2 cellular contexts compared by ENCODE assay signal in the genomic region with DNA sequence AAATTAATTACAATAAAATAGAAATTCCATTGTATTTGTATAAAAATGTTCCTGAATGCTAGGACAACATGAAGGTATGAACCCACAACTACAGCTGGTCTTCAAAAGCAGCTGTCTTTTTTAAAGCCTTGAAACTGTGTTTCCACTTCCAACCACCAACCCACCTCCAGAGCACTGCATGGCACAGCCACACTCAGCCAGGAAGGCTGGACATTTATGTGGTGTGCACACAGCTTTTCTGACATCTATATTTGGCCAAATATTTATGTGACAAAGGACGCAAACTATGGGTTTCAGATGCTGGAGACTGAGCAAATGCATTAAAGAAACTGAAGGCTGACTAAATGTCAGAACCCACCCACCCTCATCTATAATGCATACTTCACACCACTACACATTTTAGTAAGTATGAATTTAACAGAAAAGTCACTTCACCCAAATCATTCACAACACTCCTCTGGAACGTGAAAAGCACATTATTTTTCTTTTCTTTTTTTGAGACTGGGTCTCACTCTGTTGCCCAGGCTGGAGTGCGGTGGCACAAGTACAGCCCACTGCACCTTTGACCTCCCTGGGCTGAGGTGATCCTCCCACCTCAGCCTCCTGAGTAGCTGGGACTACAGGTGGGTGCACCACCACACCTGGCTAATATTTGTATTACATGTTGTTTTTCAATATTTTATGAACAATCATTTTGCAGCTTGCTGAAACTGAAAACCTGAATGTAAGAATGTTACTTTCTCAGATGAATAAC.
TF ChIP-seq lines count a peak whose summit lies in the region.

No MANE protein-coding gene starts in this region.

TF ChIP-seq in SK-N-SH treated with all-trans-retinoic acid at 6 μM for 48 hours, 23 proteins besides CTCF, POLR2A, EP300 and RAD21:
- TF ChIP-seq, protein P1, sequence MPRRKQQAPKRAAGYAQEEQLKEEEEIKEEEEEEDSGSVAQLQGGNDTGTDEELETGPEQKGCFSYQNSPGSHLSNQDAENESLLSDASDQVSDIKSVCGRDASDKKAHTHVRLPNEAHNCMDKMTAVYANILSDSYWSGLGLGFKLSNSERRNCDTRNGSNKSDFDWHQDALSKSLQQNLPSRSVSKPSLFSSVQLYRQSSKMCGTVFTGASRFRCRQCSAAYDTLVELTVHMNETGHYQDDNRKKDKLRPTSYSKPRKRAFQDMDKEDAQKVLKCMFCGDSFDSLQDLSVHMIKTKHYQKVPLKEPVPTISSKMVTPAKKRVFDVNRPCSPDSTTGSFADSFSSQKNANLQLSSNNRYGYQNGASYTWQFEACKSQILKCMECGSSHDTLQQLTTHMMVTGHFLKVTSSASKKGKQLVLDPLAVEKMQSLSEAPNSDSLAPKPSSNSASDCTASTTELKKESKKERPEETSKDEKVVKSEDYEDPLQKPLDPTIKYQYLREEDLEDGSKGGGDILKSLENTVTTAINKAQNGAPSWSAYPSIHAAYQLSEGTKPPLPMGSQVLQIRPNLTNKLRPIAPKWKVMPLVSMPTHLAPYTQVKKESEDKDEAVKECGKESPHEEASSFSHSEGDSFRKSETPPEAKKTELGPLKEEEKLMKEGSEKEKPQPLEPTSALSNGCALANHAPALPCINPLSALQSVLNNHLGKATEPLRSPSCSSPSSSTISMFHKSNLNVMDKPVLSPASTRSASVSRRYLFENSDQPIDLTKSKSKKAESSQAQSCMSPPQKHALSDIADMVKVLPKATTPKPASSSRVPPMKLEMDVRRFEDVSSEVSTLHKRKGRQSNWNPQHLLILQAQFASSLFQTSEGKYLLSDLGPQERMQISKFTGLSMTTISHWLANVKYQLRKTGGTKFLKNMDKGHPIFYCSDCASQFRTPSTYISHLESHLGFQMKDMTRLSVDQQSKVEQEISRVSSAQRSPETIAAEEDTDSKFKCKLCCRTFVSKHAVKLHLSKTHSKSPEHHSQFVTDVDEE (CRISPR knock-in tag; IDR thresholded peaks at IDR 0.05): no peak
- TF ChIP-seq TCF4 (CRISPR knock-in tag; IDR thresholded peaks at IDR 0.05; ENCODE audit: borderline replicate concordance) (no peak), ZNF70 (CRISPR knock-in tag; IDR thresholded peaks at IDR 0.05) (no peak), ZFP3 (CRISPR knock-in tag; IDR thresholded peaks at IDR 0.05) (no peak), BACH2 (CRISPR knock-in tag; IDR thresholded peaks at IDR 0.05; ENCODE audit: borderline replicate concordance) (no peak)
- TF ChIP-seq, protein P2, sequence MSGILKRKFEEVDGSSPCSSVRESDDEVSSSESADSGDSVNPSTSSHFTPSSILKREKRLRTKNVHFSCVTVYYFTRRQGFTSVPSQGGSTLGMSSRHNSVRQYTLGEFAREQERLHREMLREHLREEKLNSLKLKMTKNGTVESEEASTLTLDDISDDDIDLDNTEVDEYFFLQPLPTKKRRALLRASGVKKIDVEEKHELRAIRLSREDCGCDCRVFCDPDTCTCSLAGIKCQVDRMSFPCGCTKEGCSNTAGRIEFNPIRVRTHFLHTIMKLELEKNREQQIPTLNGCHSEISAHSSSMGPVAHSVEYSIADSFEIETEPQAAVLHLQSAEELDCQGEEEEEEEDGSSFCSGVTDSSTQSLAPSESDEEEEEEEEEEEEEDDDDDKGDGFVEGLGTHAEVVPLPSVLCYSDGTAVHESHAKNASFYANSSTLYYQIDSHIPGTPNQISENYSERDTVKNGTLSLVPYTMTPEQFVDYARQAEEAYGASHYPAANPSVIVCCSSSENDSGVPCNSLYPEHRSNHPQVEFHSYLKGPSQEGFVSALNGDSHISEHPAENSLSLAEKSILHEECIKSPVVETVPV (CRISPR knock-in tag; IDR thresholded peaks at IDR 0.05): no peak

TF ChIP-seq in SK-N-SH, 30 proteins besides CTCF, POLR2A, EP300 and RAD21:
- no peak for TF ChIP-seq EZH2phosphoT487 (IDR thresholded peaks at IDR 0.05; ENCODE audit: borderline replicate concordance, low read depth)
- no peak for TF ChIP-seq NRF1 (IDR thresholded peaks at IDR 0.05; ENCODE audit: low read depth, low read length)
- no peak for TF ChIP-seq TAF1 (IDR thresholded peaks at IDR 0.05; ENCODE audit: borderline replicate concordance, low read depth, low read length)
- TF ChIP-seq POLR2AphosphoS5 (IDR thresholded peaks at IDR 0.05; ENCODE audit: low read depth, low read length): no peak
- TF ChIP-seq, protein P3, sequence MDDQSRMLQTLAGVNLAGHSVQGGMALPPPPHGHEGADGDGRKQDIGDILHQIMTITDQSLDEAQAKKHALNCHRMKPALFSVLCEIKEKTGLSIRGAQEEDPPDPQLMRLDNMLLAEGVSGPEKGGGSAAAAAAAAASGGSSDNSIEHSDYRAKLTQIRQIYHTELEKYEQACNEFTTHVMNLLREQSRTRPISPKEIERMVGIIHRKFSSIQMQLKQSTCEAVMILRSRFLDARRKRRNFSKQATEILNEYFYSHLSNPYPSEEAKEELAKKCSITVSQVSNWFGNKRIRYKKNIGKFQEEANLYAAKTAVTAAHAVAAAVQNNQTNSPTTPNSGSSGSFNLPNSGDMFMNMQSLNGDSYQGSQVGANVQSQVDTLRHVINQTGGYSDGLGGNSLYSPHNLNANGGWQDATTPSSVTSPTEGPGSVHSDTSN (IDR thresholded peaks at IDR 0.05): no peak
- no peak for TF ChIP-seq GATA2 (CRISPR knock-in tag; IDR thresholded peaks at IDR 0.05)
- no peak for TF ChIP-seq ELF1 (IDR thresholded peaks at IDR 0.05)
- no peak for TF ChIP-seq SMC3 (IDR thresholded peaks at IDR 0.05; ENCODE audit: low read depth, low read length)
- TF ChIP-seq FOXM1 (IDR thresholded peaks at IDR 0.05; ENCODE audit: low read depth): no peak
- TF ChIP-seq SIN3A (IDR thresholded peaks at IDR 0.05; ENCODE audit: borderline replicate concordance, low read depth, low read length): no peak
- no peak for TF ChIP-seq MXI1 (IDR thresholded peaks at IDR 0.05; ENCODE audit: low read depth, low read length)
- TF ChIP-seq JUND (IDR thresholded peaks at IDR 0.05): no peak
TF ChIP-seq in SK-N-SH: peak in this region for 0.
